ENCODE assay signal across 13 cellular contexts in genomic region chr2:197201874-197202273, GRCh38.
DNase-seq lines count a peak whose midpoint lies in the region; ATAC-seq and TF ChIP-seq lines count a peak whose summit lies in the region.
"Had no signal": no experiment of that assay in that cellular context is flagged by ENCODE, and none has a peak within 500 bp of the region (broad histone marks: within the 10 kb centered on the region; RNA-seq: fewer than 3 reads in every experiment).

No MANE protein-coding gene starts in this region.

- no peak for TF ChIP-seq POLR2A in erythroblast (IDR thresholded peaks at IDR 0.05; ENCODE audit: low read length)

- H3K4me3 Mint-ChIP-seq in activated B cell treated with CpG ODN at 0.5 μM for 24 hours: no peak overlapping the region

- H3K4me1 Mint-ChIP-seq in activated B cell treated with CpG ODN at 0.5 μM for 24 hours: peaks cover 91% of the 10 kb centered on the region

- no peak for TF ChIP-seq CTCF in activated B cell treated with CpG ODN at 0.5 μM for 24 hours (IDR thresholded peaks at IDR 0.05)

- no peaks in the 10 kb centered on the region for H3K27me3 Mint-ChIP-seq in activated B cell treated with CpG ODN at 0.5 μM for 24 hours

- DNase-seq in NCI-H1417 (lab: John Stamatoyannopoulos, UW) (peak in 2 of 3 experiments; percentile 16 to 36), NCI-H1417 treated with DMSO at 0.1 percent for 48 hours (lab: John Stamatoyannopoulos, UW) (no peak), DMS79 (lab: John Stamatoyannopoulos, UW) (peak; percentile 62), activated B cell treated with CpG ODN at 0.5 μM for 24 hours (no peak), NCI-H2081 (lab: John Stamatoyannopoulos, UW) (no peak), erythroblast (lab: John Stamatoyannopoulos, UW) (no peak)
- DNase-seq in stimulated activated naive CD4-positive, alpha-beta T cell (lab: John Stamatoyannopoulos, UW): no peak
- DNase-seq: COR-L47, mesenchymal stem cell, NCI-H446 treated with DMSO at 0.1 percent for 48 hours, RPMI8226, T-helper 9 cell had no signal

- H3K27ac Mint-ChIP-seq in activated B cell treated with CpG ODN at 0.5 μM for 24 hours: peak overlapping the region; percentile 82

- intact Hi-C loops in activated B cell treated with CpG ODN at 0.5 μM for 24 hours (cut with micrococcal nuclease): loop anchor here (10.0 kb wide), 1 partner anchor 957 kb away; no protein-coding TSS in a partner anchor

- H3K9me3 Mint-ChIP-seq in activated B cell treated with CpG ODN at 0.5 μM for 24 hours: no peaks in the 10 kb centered on the region

- ATAC-seq in activated B cell treated with CpG ODN at 0.5 μM for 24 hours (ENCODE audit: low read depth) (no peak), esophagus mucosa (peak; percentile 64)

- H3K36me3 Mint-ChIP-seq in activated B cell treated with CpG ODN at 0.5 μM for 24 hours (ENCODE audit: low read depth): peaks cover 38% of the 10 kb centered on the region

- CTCF ChIA-PET in activated B cell treated with CpG ODN at 0.5 μM for 24 hours (lab: Charles Lee): interaction anchor here (1.2 kb wide), 1 partner anchor 106 kb away, joined by 3 read pairs; no protein-coding TSS in a partner anchor

- POLR2A ChIA-PET in activated B cell treated with CpG ODN at 0.5 μM for 24 hours (lab: Charles Lee): interaction anchor here (2.0 to 4.7 kb wide), 2 partner anchors 104 to 107 kb away, joined by 7 to 62 read pairs; partner anchors contain the start of gene ANKRD44

Comparison
In these comparisons a context has a peak if more than half of its experiments do, and no peak if none do; other contexts are left out.
1. DNase-seq: peak in NCI-H1417 (2 of 3) and DMS79 (single experiment); none in NCI-H1417 treated with DMSO at 0.1 percent for 48 hours (single experiment), activated B cell treated with CpG ODN at 0.5 μM for 24 hours (single experiment), stimulated activated naive CD4-positive, alpha-beta T cell (0 of 6), NCI-H2081 (0 of 2) and erythroblast (0 of 2).